In the genomic region with DNA sequence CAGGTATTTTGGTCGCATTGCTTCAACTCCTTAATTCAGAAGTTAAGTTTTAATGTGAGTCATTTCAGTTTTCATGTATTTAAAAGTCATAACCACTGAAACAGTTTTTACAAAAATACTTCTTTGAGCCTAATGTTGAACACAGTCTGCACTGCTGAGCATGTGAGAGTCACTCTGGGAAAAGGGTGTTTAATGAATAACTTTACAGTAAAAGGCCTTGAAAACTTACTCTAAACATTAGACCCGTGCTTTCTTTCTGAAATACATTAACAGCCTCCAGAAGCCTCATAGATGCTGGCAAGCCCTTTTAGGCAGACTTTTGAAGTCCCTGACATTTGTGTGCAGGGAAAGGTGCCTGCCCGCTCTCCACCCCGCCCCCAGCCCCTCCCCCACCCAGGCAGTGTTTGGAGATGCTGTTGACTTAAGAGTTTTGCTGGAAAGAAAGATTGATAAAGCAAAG, we compare ENCODE assay signal across 11 cellular contexts.
DNase-seq lines count a peak whose midpoint lies in the region; ATAC-seq lines count a peak whose summit lies in the region.
"Had no signal": no experiment of that assay in that cellular context is flagged by ENCODE, and none has a peak within 500 bp of the region (broad histone marks: within the 10 kb centered on the region; RNA-seq: fewer than 3 reads in every experiment).

No MANE protein-coding gene starts in this region.

- peak; percentile 11 for DNase-seq in mucosa of gallbladder (ENCODE audit: low spot score)
- no peak for DNase-seq in NCI-H226
- no peak for DNase-seq in GM19240 (ENCODE audit: insufficient read length, low spot score)
- DNase-seq in activated CD4-positive, alpha-beta T cell treated with anti-CD3 and anti-CD28 coated beads for 1 hour, result no peak
- no peak for DNase-seq in effector CD8-positive, alpha-beta T cell (lab: John Stamatoyannopoulos, UW)
- DNase-seq: CD4-positive, CD25-positive, alpha-beta regulatory T cell; NCI-H1417; PC-3 had no signal

- peak; percentile 97 for ATAC-seq in GM18907 (IDR thresholded peaks at IDR 0.05; ENCODE audit: unreplicated experiment)
- ATAC-seq in HG02623 (IDR thresholded peaks at IDR 0.05; ENCODE audit: unreplicated experiment), result peak; percentile 64
- peak; percentile 82 for ATAC-seq in HG03558 (IDR thresholded peaks at IDR 0.05; ENCODE audit: extremely low read depth, unreplicated experiment)
- ATAC-seq: PC-3 had no signal
